14 cellular contexts compared by ENCODE assay signal in the genomic region with DNA sequence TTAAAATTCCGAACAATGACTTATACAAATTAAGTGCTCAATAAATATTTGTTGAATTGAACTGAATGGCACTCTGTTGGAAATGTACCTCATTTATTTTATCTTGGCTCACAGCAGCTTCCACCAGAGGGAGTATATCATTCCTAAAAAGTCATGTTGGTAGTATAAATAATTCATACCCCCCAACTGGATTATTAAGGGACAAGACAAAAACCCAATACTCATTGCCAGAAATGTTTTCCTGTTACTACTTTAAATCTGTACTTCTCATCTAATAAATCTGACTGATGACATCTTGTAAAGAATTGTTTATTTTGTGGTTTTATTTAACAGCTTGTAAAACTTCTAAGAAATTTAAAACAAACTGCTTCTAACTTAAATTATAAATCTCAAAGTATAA.
DNase-seq lines count a peak whose midpoint lies in the region; ATAC-seq and TF ChIP-seq lines count a peak whose summit lies in the region.
"Had no signal": no experiment of that assay in that cellular context is flagged by ENCODE, and none has a peak within 500 bp of the region (broad histone marks: within the 10 kb centered on the region; RNA-seq: fewer than 3 reads in every experiment).

No MANE protein-coding gene starts in this region.

- peaks cover 19% of the 10 kb centered on the region for H3K4me1 ChIP-seq in cardiac muscle cell (ENCODE audit: low read depth)
- peaks cover 2% of the 10 kb centered on the region for H3K4me1 ChIP-seq in right cardiac atrium (ENCODE audit: control insufficient read depth, insufficient read depth, low read length)
- H3K4me1 ChIP-seq in testis: no peaks in the 10 kb centered on the region
- H3K4me1 ChIP-seq in neuronal stem cell (ENCODE audit: control insufficient read depth in 2 of 2, insufficient read depth in 1 of 2, low read depth in 1 of 2, low read length in 2 of 2): peaks cover 3 to 13% of the 10 kb centered on the region in 2 donors
- no peaks in the 10 kb centered on the region for H3K4me1 ChIP-seq in prostate gland (replicated peaks)

- H3K27me3 ChIP-seq in cardiac muscle cell: no peaks in the 10 kb centered on the region
- no peaks in the 10 kb centered on the region for H3K27me3 ChIP-seq in right cardiac atrium (ENCODE audit: control insufficient read depth, insufficient read depth)
- no peaks in the 10 kb centered on the region for H3K27me3 ChIP-seq in testis
- no peaks in the 10 kb centered on the region for H3K27me3 ChIP-seq in neuronal stem cell (ENCODE audit: control insufficient read depth in 3 of 3, insufficient read depth in 3 of 3, low read depth in 1 of 3, low read length in 3 of 3)
- H3K27me3 ChIP-seq in prostate gland (replicated peaks; ENCODE audit: insufficient read depth): no peaks in the 10 kb centered on the region

- H3K14ac ChIP-seq in neuronal stem cell (ENCODE audit: low read length): no peak overlapping the region

- H3K9me3 ChIP-seq in cardiac muscle cell (ENCODE audit: low read depth) (no peaks in the 10 kb centered on the region), right cardiac atrium (ENCODE audit: control insufficient read depth, low read length) (no peaks in the 10 kb centered on the region), testis (no peaks in the 10 kb centered on the region), neuronal stem cell (replicated peaks in 1 of 2; ENCODE audit: control insufficient read depth in 2 of 2, insufficient read depth in 1 of 2, low read depth in 1 of 2, low read length in 2 of 2) (peaks cover 0 to 5% of the 10 kb centered on the region in 2 donors), prostate gland (no peaks in the 10 kb centered on the region)

- H2BK120ac ChIP-seq in neuronal stem cell (ENCODE audit: low read depth, low read length): no peak overlapping the region

- H4K8ac ChIP-seq in neuronal stem cell (ENCODE audit: low read depth, low read length): no peak overlapping the region

- no peak overlapping the region for H3K4me3 ChIP-seq in cardiac muscle cell
- no peak overlapping the region for H3K4me3 ChIP-seq in right cardiac atrium (ENCODE audit: low read length)
- no peak overlapping the region for H3K4me3 ChIP-seq in fibroblast of the aortic adventitia (ENCODE audit: low read depth, low read length)
- no peak overlapping the region for H3K4me3 ChIP-seq in testis
- H3K4me3 ChIP-seq in neuronal stem cell (ENCODE audit: low read length in 2 of 2): no peak overlapping the region
- no peak overlapping the region for H3K4me3 ChIP-seq in prostate gland

- H3K4ac ChIP-seq in neuronal stem cell (ENCODE audit: low read length): no peak overlapping the region

- H3K27ac ChIP-seq in cardiac muscle cell (no peak overlapping the region), right cardiac atrium (ENCODE audit: low read length) (no peak overlapping the region), testis (no peak overlapping the region), neuronal stem cell (replicated peaks; ENCODE audit: low read length) (no peak overlapping the region), prostate gland (no peak overlapping the region)

- no peak overlapping the region for H4K91ac ChIP-seq in neuronal stem cell (ENCODE audit: low read depth, low read length, poor library complexity)

- peak in 1 of 2 donors; percentile 40 for DNase-seq in cardiac muscle cell (ENCODE audit: low read depth in 1 of 2, low spot score in 1 of 2)
- DNase-seq in right cardiac atrium: no peak
- DNase-seq in RPMI7951 (ENCODE audit: low read depth): peak; percentile 18
- DNase-seq in fibroblast of the aortic adventitia (ENCODE audit: low read depth): peak; percentile 56
- no peak for DNase-seq in testis
- no peak for DNase-seq in neuronal stem cell (ENCODE audit: low spot score)
- DNase-seq in prostate gland (ENCODE audit: low spot score): no peak
- no peak for DNase-seq in MV-4-11 (lab: John Stamatoyannopoulos, UW)
- DNase-seq: CD4-positive, CD25-positive, alpha-beta regulatory T cell; effector CD4-positive, alpha-beta T cell; left cardiac atrium; NCI-H748 treated with DMSO at 0.1 percent for 48 hours; stimulated activated CD4-positive, alpha-beta T cell treated with anti-CD3 and anti-CD28 coated beads, Interleukin-12 subunit alpha, Interleukin-12 subunit beta, amount 100 ng/mL, for 4 hours had no signal

- no peak overlapping the region for H2BK5ac ChIP-seq in neuronal stem cell (ENCODE audit: low read length)

- no peak overlapping the region for H3K23ac ChIP-seq in neuronal stem cell (ENCODE audit: low read depth, low read length, poor library complexity)

- H3K9ac ChIP-seq in neuronal stem cell (ENCODE audit: low read depth, low read length, poor library complexity): no peak overlapping the region

- H3K79me1 ChIP-seq in neuronal stem cell (ENCODE audit: low read depth, low read length): no peaks in the 10 kb centered on the region

- WGBS in right cardiac atrium: 79% methylated on average over 1 of the region's 1 CpG
- WGBS in testis, 2 donors: 80 to 90% methylated on average over 1 of the region's 1 CpG
- no CpG with 5 or more reads among the region's 1 CpG for WGBS in neuronal stem cell (ENCODE audit: extremely low coverage in 2 of 2, insufficient read length in 2 of 2, insufficient replicate concordance in 1 of 2), 2 donors
- WGBS in prostate gland: 15% methylated on average over 1 of the region's 1 CpG

- no peak overlapping the region for H2BK12ac ChIP-seq in neuronal stem cell (ENCODE audit: low read length)

- no peak overlapping the region for H2AFZ ChIP-seq in neuronal stem cell (ENCODE audit: low read length)

- H3K4me2 ChIP-seq in neuronal stem cell (ENCODE audit: insufficient read depth, low read length, poor library complexity, severe bottlenecking): no peak overlapping the region

- TF ChIP-seq CTCF in cardiac muscle cell (IDR thresholded peaks at IDR 0.05; ENCODE audit: low read depth, low read length) (peak; percentile 58), fibroblast of the aortic adventitia (IDR thresholded peaks at IDR 0.05; ENCODE audit: insufficient read depth, low read length) (peak; percentile 60), testis (IDR thresholded peaks at IDR 0.05) (peak; percentile 29 to 47 (median 37)), prostate gland (IDR thresholded peaks at IDR 0.05) (no peak)

- intact Hi-C loops in right cardiac atrium (cut with DNase I) (loop anchor here in 1 of 4 donors (10.0 kb wide), 1 partner anchor 162 kb away; the partner anchor contains the start of gene CDH2), testis (cut with DNase I; ENCODE audit: low total_unique reads) (no loop called here), prostate gland (cut with DNase I) (loop anchor here (10.0 kb wide), 1 partner anchor 162 kb away; the partner anchor contains the start of gene CDH2)

- no peak for ATAC-seq in right cardiac atrium
- ATAC-seq: activated T-helper 17 cell treated with anti-CD3 and anti-CD28 coated beads, Interleukin-2, amount 50 U/mL, for 72 hours; left cardiac atrium had no signal

- H3K36me3 ChIP-seq in cardiac muscle cell (peaks cover 45% of the 10 kb centered on the region), testis (ENCODE audit: low read depth, missing control alignments) (no peaks in the 10 kb centered on the region), neuronal stem cell (replicated peaks in 1 of 2; ENCODE audit: control insufficient read depth in 2 of 2, insufficient read depth in 2 of 2, low read length in 2 of 2) (peaks cover 11 to 60% of the 10 kb centered on the region in 2 donors), prostate gland (no peaks in the 10 kb centered on the region)

- no peak overlapping the region for H2AK5ac ChIP-seq in neuronal stem cell (ENCODE audit: low read depth, low read length)

- TF ChIP-seq POLR2A in testis (IDR thresholded peaks at IDR 0.05): no peak
- TF ChIP-seq POLR2A in prostate gland (IDR thresholded peaks at IDR 0.05): no peak

- no peak overlapping the region for H2BK15ac ChIP-seq in neuronal stem cell (ENCODE audit: low read length)

- H3K18ac ChIP-seq in neuronal stem cell (ENCODE audit: low read length): no peak overlapping the region

Comparison
In these comparisons a context has a peak if more than half of its experiments do, and no peak if none do; other contexts are left out.
1. DNase-seq: peak in RPMI7951 (single experiment) and fibroblast of the aortic adventitia (single experiment); none in right cardiac atrium (0 of 3), testis (single experiment), neuronal stem cell (single experiment), prostate gland (single experiment) and MV-4-11 (single experiment).
2. CTCF ChIP-seq: peak in cardiac muscle cell (single experiment), fibroblast of the aortic adventitia (single experiment) and testis (3 of 3); none in prostate gland (0 of 4).